27 cellular contexts compared by ENCODE assay signal in genomic region chr13:22060187-22060586, GRCh38.
DNase-seq lines count a peak whose midpoint lies in the region; ATAC-seq and TF ChIP-seq lines count a peak whose summit lies in the region.
"Had no signal": no experiment of that assay in that cellular context is flagged by ENCODE, and none has a peak within 500 bp of the region (broad histone marks: within the 10 kb centered on the region; RNA-seq: fewer than 3 reads in every experiment).

No MANE protein-coding gene starts in this region.

- no peak for DNase-seq in activated CD4-positive, alpha-beta T cell treated with anti-CD3 and anti-CD28 coated beads for 36 hours
- DNase-seq in activated CD4-positive, alpha-beta T cell treated with anti-CD3 and anti-CD28 coated beads for 1 hour, result no peak
- DNase-seq in CD8-positive, alpha-beta T cell, result no peak
- DNase-seq in activated T-helper 2 cell treated with anti-CD3 and anti-CD28 coated beads, Interferon-gamma antibody, Interleukin-2, Interleukin-4, amounts not matched to agents 10 μg/mL and 5 μg/mL and 100 μg/mL, durations not matched to agents 14 hours and 24 hours and 36 hours (ENCODE audit: low spot score), result no peak
- no peak for DNase-seq in naive thymus-derived CD4-positive, alpha-beta T cell
- DNase-seq in nucleus accumbens (lab: John Stamatoyannopoulos, UW), result no peak
- DNase-seq in stimulated activated CD4-positive, alpha-beta T cell treated with anti-CD3 and anti-CD28 coated beads, Interleukin-2, amount 100 ng/mL, for 24 hours, result no peak
- DNase-seq: activated CD4-positive, alpha-beta T cell treated with anti-CD3 and anti-CD28 coated beads for 4 hours; activated T-cell treated with anti-CD3 and anti-CD28 coated beads for 4 hours; esophagus squamous epithelium; gastrocnemius medialis; GOT3; kidney; lower lobe of right lung; NCI-H1092 treated with DMSO at 0.1 percent for 48 hours; NCI-H2029 treated with DMSO at 0.1 percent for 48 hours; NCI-H446; retina; Right ventricle myocardium superior; stimulated activated CD4-positive, alpha-beta T cell treated with anti-CD3 and anti-CD28 coated beads, Interleukin-4, amount 100 ng/mL, for 1 hour; stimulated activated naive CD4-positive, alpha-beta T cell treated with Interleukin-2 at 50 U/mL for 16 hours; SW 1271; transverse colon had no signal

- no peak for TF ChIP-seq CTCF in CD8-positive, alpha-beta T cell (IDR thresholded peaks at IDR 0.05)

- POLR2A ChIA-PET in activated CD4-positive, alpha-beta T cell treated with anti-CD3 and anti-CD28 coated beads for 36 hours (lab: Charles Lee), result interaction anchor here (1.3 kb wide), 1 partner anchor 11 kb away, joined by 4 read pairs; no protein-coding TSS in a partner anchor
- POLR2A ChIA-PET in CD8-positive, alpha-beta T cell (lab: Charles Lee), result interaction anchor here (1.5 to 2.2 kb wide), 3 partner anchors 10 to 456 kb away, joined by 3 to 6 read pairs (median 6); partner anchors contain the start of gene MICU2
- POLR2A ChIA-PET in naive thymus-derived CD4-positive, alpha-beta T cell (lab: Charles Lee), result interaction anchor here (0.8 to 1.8 kb wide), 4 partner anchors 9 to 388 kb away, joined by 3 to 5 read pairs (median 3); no protein-coding TSS in a partner anchor

- H3K27ac ChIP-seq in CD8-positive, alpha-beta T cell (ENCODE audit: low read depth, low read length), result no peak overlapping the region
- H3K27ac ChIP-seq in naive thymus-derived CD4-positive, alpha-beta T cell (ENCODE audit: low read depth, low read length), result peak overlapping the region; percentile 81
- H3K27ac ChIP-seq: gastrocnemius medialis had no signal

- no peaks in the 10 kb centered on the region for H3K9me3 Mint-ChIP-seq in activated CD4-positive, alpha-beta T cell treated with anti-CD3 and anti-CD28 coated beads for 36 hours (ENCODE audit: low read depth)
- H3K9me3 Mint-ChIP-seq in CD8-positive, alpha-beta T cell, result no peaks in the 10 kb centered on the region
- H3K9me3 Mint-ChIP-seq in activated T-helper 2 cell treated with anti-CD3 and anti-CD28 coated beads, Interferon-gamma antibody, Interleukin-2, Interleukin-4, amounts not matched to agents 10 μg/mL and 5 μg/mL and 100 μg/mL, durations not matched to agents 14 hours and 24 hours and 36 hours, result peaks cover 4% of the 10 kb centered on the region
- peaks cover 0 to 8% (median 0%) of the 10 kb centered on the region in 11 donors for H3K9me3 Mint-ChIP-seq in naive thymus-derived CD4-positive, alpha-beta T cell

- H3K27me3 Mint-ChIP-seq in activated CD4-positive, alpha-beta T cell treated with anti-CD3 and anti-CD28 coated beads for 36 hours, result no peaks in the 10 kb centered on the region
- no peaks in the 10 kb centered on the region for H3K27me3 Mint-ChIP-seq in CD8-positive, alpha-beta T cell (ENCODE audit: low read depth)
- H3K27me3 Mint-ChIP-seq in activated T-helper 2 cell treated with anti-CD3 and anti-CD28 coated beads, Interferon-gamma antibody, Interleukin-2, Interleukin-4, amounts not matched to agents 10 μg/mL and 5 μg/mL and 100 μg/mL, durations not matched to agents 14 hours and 24 hours and 36 hours (ENCODE audit: low read depth), result no peaks in the 10 kb centered on the region
- no peaks in the 10 kb centered on the region for H3K27me3 Mint-ChIP-seq in naive thymus-derived CD4-positive, alpha-beta T cell

- peak overlapping the region; percentile 84 for H3K27ac Mint-ChIP-seq in activated CD4-positive, alpha-beta T cell treated with anti-CD3 and anti-CD28 coated beads for 36 hours
- H3K27ac Mint-ChIP-seq in CD8-positive, alpha-beta T cell, result peak overlapping the region; percentile 94
- peak overlapping the region; percentile 87 for H3K27ac Mint-ChIP-seq in activated T-helper 2 cell treated with anti-CD3 and anti-CD28 coated beads, Interferon-gamma antibody, Interleukin-2, Interleukin-4, amounts not matched to agents 10 μg/mL and 5 μg/mL and 100 μg/mL, durations not matched to agents 14 hours and 24 hours and 36 hours
- H3K27ac Mint-ChIP-seq in naive thymus-derived CD4-positive, alpha-beta T cell, result peak overlapping the region; percentile 94 to 100 (median 98)

- CTCF ChIA-PET in activated CD4-positive, alpha-beta T cell treated with anti-CD3 and anti-CD28 coated beads for 36 hours (lab: Charles Lee), result interaction anchor here (0.7 kb wide), 1 partner anchor 19 kb away, joined by 3 read pairs; no protein-coding TSS in a partner anchor
- CTCF ChIA-PET in CD8-positive, alpha-beta T cell (lab: Charles Lee), result interaction anchor here (1.1 to 2.4 kb wide), 7 partner anchors 11 to 422 kb away, joined by 3 to 13 read pairs (median 3); partner anchors contain the start of gene FGF9
- CTCF ChIA-PET in naive thymus-derived CD4-positive, alpha-beta T cell (lab: Charles Lee), result interaction anchor here (0.7 to 2.4 kb wide), 6 partner anchors 17 to 422 kb away, joined by 3 to 15 read pairs (median 4); no protein-coding TSS in a partner anchor

- no peak overlapping the region for H3K4me3 ChIP-seq in CD8-positive, alpha-beta T cell (ENCODE audit: low read depth, low read length)
- no peak overlapping the region for H3K4me3 ChIP-seq in naive thymus-derived CD4-positive, alpha-beta T cell (ENCODE audit: low read length)
- H3K4me3 ChIP-seq: BLaER1, esophagus squamous epithelium, gastrocnemius medialis, lower lobe of right lung, smooth muscle cell, transverse colon had no signal

- no peaks in the 10 kb centered on the region for H3K36me3 Mint-ChIP-seq in activated CD4-positive, alpha-beta T cell treated with anti-CD3 and anti-CD28 coated beads for 36 hours (ENCODE audit: low read depth)
- no peaks in the 10 kb centered on the region for H3K36me3 Mint-ChIP-seq in CD8-positive, alpha-beta T cell
- no peaks in the 10 kb centered on the region for H3K36me3 Mint-ChIP-seq in activated T-helper 2 cell treated with anti-CD3 and anti-CD28 coated beads, Interferon-gamma antibody, Interleukin-2, Interleukin-4, amounts not matched to agents 10 μg/mL and 5 μg/mL and 100 μg/mL, durations not matched to agents 14 hours and 24 hours and 36 hours (ENCODE audit: low read depth)
- peaks cover 0 to 6% (median 0%) of the 10 kb centered on the region in 5 donors for H3K36me3 Mint-ChIP-seq in naive thymus-derived CD4-positive, alpha-beta T cell

- no peaks in the 10 kb centered on the region for H3K9me3 ChIP-seq in CD8-positive, alpha-beta T cell (ENCODE audit: low read length)
- H3K9me3 ChIP-seq in naive thymus-derived CD4-positive, alpha-beta T cell (ENCODE audit: control insufficient read depth in 2 of 3, low read length in 3 of 3), result no peaks in the 10 kb centered on the region
- H3K9me3 ChIP-seq: BLaER1, esophagus squamous epithelium, gastrocnemius medialis, lower lobe of right lung, transverse colon had no signal

- H3K4me3 Mint-ChIP-seq in activated CD4-positive, alpha-beta T cell treated with anti-CD3 and anti-CD28 coated beads for 36 hours, result no peak overlapping the region
- H3K4me3 Mint-ChIP-seq in CD8-positive, alpha-beta T cell, result no peak overlapping the region
- H3K4me3 Mint-ChIP-seq in activated T-helper 2 cell treated with anti-CD3 and anti-CD28 coated beads, Interferon-gamma antibody, Interleukin-2, Interleukin-4, amounts not matched to agents 10 μg/mL and 5 μg/mL and 100 μg/mL, durations not matched to agents 14 hours and 24 hours and 36 hours (ENCODE audit: low read depth), result no peak overlapping the region
- peak overlapping the region in 5 of 10 donors; percentile 10 to 61 (median 39) for H3K4me3 Mint-ChIP-seq in naive thymus-derived CD4-positive, alpha-beta T cell

- H3K4me1 ChIP-seq in CD8-positive, alpha-beta T cell (ENCODE audit: insufficient read depth, low read length), result peaks cover 56% of the 10 kb centered on the region
- H3K4me1 ChIP-seq in naive thymus-derived CD4-positive, alpha-beta T cell (ENCODE audit: control insufficient read depth in 2 of 2, insufficient read depth in 2 of 2, low read length in 2 of 2), result peaks cover 47 to 58% of the 10 kb centered on the region in 2 donors
- H3K4me1 ChIP-seq: esophagus squamous epithelium, gastrocnemius medialis, transverse colon had no signal

- H3K36me3 ChIP-seq in CD8-positive, alpha-beta T cell (ENCODE audit: insufficient read depth, low read length), result no peaks in the 10 kb centered on the region
- H3K36me3 ChIP-seq in naive thymus-derived CD4-positive, alpha-beta T cell (ENCODE audit: control insufficient read depth in 2 of 3, insufficient read depth in 3 of 3, low read length in 3 of 3), result no peaks in the 10 kb centered on the region
- H3K36me3 ChIP-seq: BLaER1, esophagus squamous epithelium, gastrocnemius medialis, lower lobe of right lung, transverse colon had no signal

- H3K27me3 ChIP-seq in CD8-positive, alpha-beta T cell (ENCODE audit: insufficient read depth, low read length), result no peaks in the 10 kb centered on the region
- no peaks in the 10 kb centered on the region for H3K27me3 ChIP-seq in naive thymus-derived CD4-positive, alpha-beta T cell (ENCODE audit: control insufficient read depth in 2 of 2, insufficient read depth in 2 of 2, low read length in 2 of 2)
- H3K27me3 ChIP-seq: BLaER1, esophagus squamous epithelium, gastrocnemius medialis, transverse colon had no signal

- intact Hi-C loops in activated CD4-positive, alpha-beta T cell treated with anti-CD3 and anti-CD28 coated beads for 36 hours (cut with DNase I, micrococcal nuclease), result no loop called here
- intact Hi-C loops in CD8-positive, alpha-beta T cell (cut with DNase I, micrococcal nuclease), result loop anchor here (2.0 to 5.0 kb wide), 4 partner anchors 55 to 388 kb away; partner anchors contain the start of gene FGF9 (in 1 of the 2)
- intact Hi-C loops in activated T-helper 2 cell treated with anti-CD3 and anti-CD28 coated beads, Interferon-gamma antibody, Interleukin-2, Interleukin-4, amounts not matched to agents 10 μg/mL and 5 μg/mL and 100 μg/mL, durations not matched to agents 14 hours and 24 hours and 36 hours (cut with micrococcal nuclease), result no loop called here
- intact Hi-C loops in naive thymus-derived CD4-positive, alpha-beta T cell (cut with micrococcal nuclease), result loop anchor here (5.0 to 10.0 kb wide), 4 partner anchors 43 to 215 kb away; no protein-coding TSS in a partner anchor

- H3K4me1 Mint-ChIP-seq in activated CD4-positive, alpha-beta T cell treated with anti-CD3 and anti-CD28 coated beads for 36 hours, result peaks cover 53% of the 10 kb centered on the region
- peaks cover 73% of the 10 kb centered on the region for H3K4me1 Mint-ChIP-seq in CD8-positive, alpha-beta T cell (ENCODE audit: low read depth)
- peaks cover 42% of the 10 kb centered on the region for H3K4me1 Mint-ChIP-seq in activated T-helper 2 cell treated with anti-CD3 and anti-CD28 coated beads, Interferon-gamma antibody, Interleukin-2, Interleukin-4, amounts not matched to agents 10 μg/mL and 5 μg/mL and 100 μg/mL, durations not matched to agents 14 hours and 24 hours and 36 hours (ENCODE audit: low read depth)
- H3K4me1 Mint-ChIP-seq in naive thymus-derived CD4-positive, alpha-beta T cell, result peaks cover 44 to 89% (median 74%) of the 10 kb centered on the region in 7 donors

- no peak for ATAC-seq in activated CD4-positive, alpha-beta T cell treated with anti-CD3 and anti-CD28 coated beads for 36 hours
- ATAC-seq in CD8-positive, alpha-beta T cell, result no peak
- ATAC-seq in naive thymus-derived CD4-positive, alpha-beta T cell, result no peak
- ATAC-seq in GM19023 (IDR thresholded peaks at IDR 0.05; ENCODE audit: unreplicated experiment), result no peak
- ATAC-seq: gastrocnemius medialis, HepG2, lower lobe of right lung had no signal

Comparison
In these comparisons a context has a peak if more than half of its experiments do, and no peak if none do; other contexts are left out.
1. intact Hi-C loops: an anchor here in CD8-positive, alpha-beta T cell (2.0 to 5.0 kb wide) and naive thymus-derived CD4-positive, alpha-beta T cell (5.0 to 10.0 kb wide); none called in activated CD4-positive, alpha-beta T cell treated with anti-CD3 and anti-CD28 coated beads for 36 hours and activated T-helper 2 cell treated with anti-CD3 and anti-CD28 coated beads, Interferon-gamma antibody, Interleukin-2, Interleukin-4, amounts not matched to agents 10 μg/mL and 5 μg/mL and 100 μg/mL, durations not matched to agents 14 hours and 24 hours and 36 hours.